In genomic region chr18:3623769-3624545, GRCh38 we compare ENCODE assay signal across 1 cellular context.
TF ChIP-seq lines count a peak whose summit lies in the region.

No MANE protein-coding gene starts in this region.

TF ChIP-seq in HepG2, 621 proteins besides CTCF, POLR2A, EP300 and RAD21 (continued from another document and continues in another):
- TF ChIP-seq ZBTB25 (CRISPR knock-in tag; IDR thresholded peaks at IDR 0.05) (peak; percentile 12; the same call in 1 of the 2 replicates), ADNP (CRISPR knock-in tag; IDR thresholded peaks at IDR 0.05) (no peak), CEBPG (CRISPR knock-in tag; IDR thresholded peaks at IDR 0.05) (peak; percentile 60; the same call in 1 of the 2 replicates), ZNF660 (CRISPR knock-in tag; IDR thresholded peaks at IDR 0.05; ENCODE audit: borderline replicate concordance, low read depth) (no peak), NCOR1 (IDR thresholded peaks at IDR 0.05; ENCODE audit: borderline replicate concordance, low read length) (peak; percentile 68; the same call in 1 of the 2 replicates), TFE3 (CRISPR knock-in tag; IDR thresholded peaks at IDR 0.05) (peak; percentile 46; the same call in 1 of the 2 replicates), FOXK2 (IDR thresholded peaks at IDR 0.05) (no peak), ERF (CRISPR knock-in tag; IDR thresholded peaks at IDR 0.05) (peak; percentile 58; the same call in 1 of the 2 replicates), ARNT2 (CRISPR knock-in tag; IDR thresholded peaks at IDR 0.05; ENCODE audit: low read depth) (peak; percentile 78; the same call in 1 of the 2 replicates), WIZ (CRISPR knock-in tag; IDR thresholded peaks at IDR 0.05) (no peak; the same call in 1 of the 2 replicates), ZNF136 (CRISPR knock-in tag; IDR thresholded peaks at IDR 0.05; ENCODE audit: low read depth) (no peak), ZNF564 (CRISPR knock-in tag; IDR thresholded peaks at IDR 0.05) (0 out of 2 replicates have a peak, but pooled peaks have one; percentile 40), MIXL1 (CRISPR knock-in tag; IDR thresholded peaks at IDR 0.05) (peak; percentile 67; the same call in 1 of the 2 replicates), ZNF572 (CRISPR knock-in tag; IDR thresholded peaks at IDR 0.05) (no peak), ZNF317 (CRISPR knock-in tag; IDR thresholded peaks at IDR 0.05) (0 out of 2 replicates have a peak, but pooled peaks have one; percentile 50), ZBTB10 (CRISPR knock-in tag; IDR thresholded peaks at IDR 0.05; ENCODE audit: borderline replicate concordance) (0 out of 2 replicates have a peak, but pooled peaks have one; percentile 55), ZBTB8A (CRISPR knock-in tag; IDR thresholded peaks at IDR 0.05; ENCODE audit: borderline replicate concordance, low read depth) (peak; percentile 61; the same call in 1 of the 2 replicates), SP5 (CRISPR knock-in tag; IDR thresholded peaks at IDR 0.05; ENCODE audit: borderline replicate concordance, low read depth) (peak; percentile 30), MAFG (CRISPR knock-in tag; IDR thresholded peaks at IDR 0.05) (no peak), ZNF550 (CRISPR knock-in tag; IDR thresholded peaks at IDR 0.05; ENCODE audit: borderline replicate concordance) (no peak), FOSL1 (CRISPR knock-in tag; IDR thresholded peaks at IDR 0.05; ENCODE audit: borderline replicate concordance) (no peak; the same call in 1 of the 2 replicates), ZNF510 (CRISPR knock-in tag; IDR thresholded peaks at IDR 0.05; ENCODE audit: low read depth) (peak; percentile 63), NCOA1 (CRISPR knock-in tag; IDR thresholded peaks at IDR 0.05) (no peak), TP53 (CRISPR knock-in tag; conservative IDR thresholded peaks at IDR 0.05) (no peak), STAT5B (CRISPR knock-in tag; IDR thresholded peaks at IDR 0.05) (0 out of 2 replicates have a peak, but pooled peaks have one; percentile 29), CBX1 (IDR thresholded peaks at IDR 0.05; ENCODE audit: low read depth) (no peak), ZNF761 (CRISPR knock-in tag; conservative IDR thresholded peaks at IDR 0.05) (0 out of 2 replicates have a peak, but pooled peaks have one; percentile 47), HIC2 (CRISPR knock-in tag; IDR thresholded peaks at IDR 0.05; ENCODE audit: low read depth) (peak; percentile 90; the same call in 1 of the 2 replicates), ZNF672 (CRISPR knock-in tag; IDR thresholded peaks at IDR 0.05) (0 out of 2 replicates have a peak, but pooled peaks have one; percentile 51), HIVEP1 (CRISPR knock-in tag; IDR thresholded peaks at IDR 0.05) (peak; percentile 83), ZBTB38 (CRISPR knock-in tag; IDR thresholded peaks at IDR 0.05) (peak; percentile 96), ZFP91 (CRISPR knock-in tag; IDR thresholded peaks at IDR 0.05; ENCODE audit: borderline replicate concordance) (peak; percentile 84; the same call in 1 of the 2 replicates), ZFP62 (CRISPR knock-in tag; IDR thresholded peaks at IDR 0.05) (no peak), HCFC1 (IDR thresholded peaks at IDR 0.05; ENCODE audit: low read depth, low read length) (no peak), NR2F2 (IDR thresholded peaks at IDR 0.05; ENCODE audit: borderline replicate concordance, low read depth) (peak; percentile 49; the same call in 1 of the 2 replicates), RORA (CRISPR knock-in tag; IDR thresholded peaks at IDR 0.05) (no peak), ZSCAN20 (CRISPR knock-in tag; IDR thresholded peaks at IDR 0.05; ENCODE audit: borderline replicate concordance) (no peak), HDAC1 (CRISPR knock-in tag; IDR thresholded peaks at IDR 0.05) (peak; percentile 94), PLRG1 (conservative IDR thresholded peaks at IDR 0.05) (no peak), SNRNP70 (IDR thresholded peaks at IDR 0.05; ENCODE audit: low read depth, low read length) (no peak), POLR2AphosphoS5 (IDR thresholded peaks at IDR 0.05; ENCODE audit: low read depth, low read length) (peak; percentile 85), SALL2 (CRISPR knock-in tag; IDR thresholded peaks at IDR 0.05) (peak; percentile 62), ZNF3 (CRISPR knock-in tag; IDR thresholded peaks at IDR 0.05) (no peak), SPEN (CRISPR knock-in tag; IDR thresholded peaks at IDR 0.05; ENCODE audit: low read depth) (peak; percentile 81; the same call in 1 of the 2 replicates), LRRFIP1 (CRISPR knock-in tag; conservative IDR thresholded peaks at IDR 0.05) (no peak), KDM1A (CRISPR knock-in tag; IDR thresholded peaks at IDR 0.05) (0 out of 2 replicates have a peak, but pooled peaks have one; percentile 23), GLMP (CRISPR knock-in tag; IDR thresholded peaks at IDR 0.05; ENCODE audit: borderline replicate concordance) (no peak), MEIS1 (CRISPR knock-in tag; IDR thresholded peaks at IDR 0.05; ENCODE audit: borderline replicate concordance) (peak; percentile 99), SCMH1 (CRISPR knock-in tag; IDR thresholded peaks at IDR 0.05; ENCODE audit: borderline replicate concordance) (no peak), MBNL3 (CRISPR knock-in tag; conservative IDR thresholded peaks at IDR 0.05) (no peak), ZNF235 (CRISPR knock-in tag; IDR thresholded peaks at IDR 0.05; ENCODE audit: borderline replicate concordance) (no peak; the same call in 1 of the 2 replicates), ZNF577 (CRISPR knock-in tag; IDR thresholded peaks at IDR 0.05; ENCODE audit: borderline replicate concordance, low read depth) (0 out of 2 replicates have a peak, but pooled peaks have one; percentile 58), TBP (CRISPR knock-in tag; IDR thresholded peaks at IDR 0.05) (no peak), ZNF766 (CRISPR knock-in tag; IDR thresholded peaks at IDR 0.05; ENCODE audit: borderline replicate concordance) (peak; percentile 68; the same call in 1 of the 2 replicates), JUN (CRISPR knock-in tag; IDR thresholded peaks at IDR 0.05) (peak; percentile 93), THYN1 (CRISPR knock-in tag; IDR thresholded peaks at IDR 0.05; ENCODE audit: borderline replicate concordance, low read depth) (no peak), KDM2A (CRISPR knock-in tag; IDR thresholded peaks at IDR 0.05; ENCODE audit: borderline replicate concordance, low read depth) (peak; percentile 83), TFDP1 (CRISPR knock-in tag; IDR thresholded peaks at IDR 0.05; ENCODE audit: borderline replicate concordance) (peak; percentile 85), ZNF382 (CRISPR knock-in tag; IDR thresholded peaks at IDR 0.05; ENCODE audit: borderline replicate concordance) (no peak), CC2D1A (CRISPR knock-in tag; IDR thresholded peaks at IDR 0.05) (no peak), RFX1 (IDR thresholded peaks at IDR 0.05) (no peak)
